ENCODE assay signal across 8 cellular contexts in the genomic region with DNA sequence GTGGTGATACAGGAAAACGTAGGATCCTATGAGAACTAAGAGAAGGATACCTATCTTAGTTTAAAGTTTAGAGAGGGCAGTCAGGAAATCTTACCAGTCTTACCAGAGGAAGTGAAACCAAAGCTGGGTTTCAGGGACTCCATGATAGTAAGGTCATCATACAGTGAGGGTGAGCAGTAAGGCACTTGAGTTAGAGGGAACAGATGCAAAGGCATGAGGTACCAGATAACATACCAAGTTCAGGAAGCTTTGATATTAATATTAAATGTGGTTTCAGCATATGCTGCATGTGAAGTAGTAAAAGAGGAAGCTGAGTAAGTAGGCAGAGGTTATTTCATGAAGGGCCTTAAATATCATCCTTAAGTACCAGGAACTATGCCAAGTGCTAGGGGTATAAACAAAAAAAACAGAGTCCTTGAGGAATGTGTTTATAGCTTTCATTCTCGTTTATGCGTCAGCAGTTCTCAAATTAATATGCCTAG. TPM values are rescaled to one million over a fixed set of nuclear protein-coding genes. Genes with fewer than 3 reads are reported as not detected.
A peak's percentile ranks its signal among the peaks of the same experiment; 100 is the strongest.
DNase-seq lines count a peak whose midpoint lies in the region; ATAC-seq lines count a peak whose summit lies in the region.

No MANE protein-coding gene starts in this region.

- peak; percentile 99 for ATAC-seq in GM18858 (IDR thresholded peaks at IDR 0.05; ENCODE audit: unreplicated experiment)

- intact Hi-C loops in posterior cingulate gyrus (cut with DNase I), result no loop called here

- peak; percentile 86 for DNase-seq in HCEC 1CT
- DNase-seq in LHCN-M2 (ENCODE audit: low read depth), result peak; percentile 9
- peak; percentile 78 for DNase-seq in germinal center (ENCODE audit: low spot score)
- DNase-seq in NCI-H1092 treated with DMSO at 0.1 percent for 48 hours (lab: John Stamatoyannopoulos, UW), result no peak
- no peak for DNase-seq in posterior cingulate gyrus
- DNase-seq in COR-L47 (lab: John Stamatoyannopoulos, UW), result no peak
- DNase-seq in activated T-cell treated with anti-CD3 and anti-CD28 coated beads, Interleukin-2, amount 50 U/mL, for 1 hour, result no peak

RNA-seq across cellular contexts. Expression of gene ATG4C, which starts 16.9 kb away (rescaled TPM):
- total RNA-seq in LHCN-M2 (2014; rRNA removed), result 12.1 and 15.2 TPM in 2 replicates
- 3.0 TPM for polyA plus RNA-seq in LHCN-M2 (2012)

Comparison
In these comparisons a context has a peak if more than half of its experiments do, and no peak if none do; other contexts are left out.
1. DNase-seq: peak in HCEC 1CT (single experiment), LHCN-M2 (single experiment) and germinal center (single experiment); none in NCI-H1092 treated with DMSO at 0.1 percent for 48 hours (single experiment), posterior cingulate gyrus (0 of 10), COR-L47 (single experiment) and activated T-cell treated with anti-CD3 and anti-CD28 coated beads, Interleukin-2, amount 50 U/mL, for 1 hour (single experiment).